In the genomic region with DNA sequence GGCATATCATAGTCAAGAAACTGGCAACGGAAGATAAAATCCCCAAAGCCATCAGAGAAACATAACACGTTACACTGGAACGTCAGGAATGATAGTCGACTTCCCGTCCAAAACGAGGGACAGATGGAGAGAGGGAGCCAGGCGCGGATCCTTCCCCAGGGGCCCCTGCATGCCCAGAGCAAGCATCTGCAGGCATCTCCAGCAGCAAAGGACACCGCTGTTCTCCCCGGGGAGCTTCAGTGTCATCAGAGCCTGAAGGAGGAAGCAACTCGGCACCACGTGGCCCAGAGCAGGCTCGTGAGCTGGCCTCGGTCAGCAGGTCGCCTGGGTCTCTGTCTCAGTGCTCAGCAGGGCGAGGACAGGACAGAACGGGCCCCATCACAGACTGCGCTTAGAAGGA, we compare ENCODE assay signal across 11 cellular contexts. TPM values are rescaled to one million over a fixed set of nuclear protein-coding genes. Genes with fewer than 3 reads are reported as not detected.
DNase-seq lines count a peak whose midpoint lies in the region; ATAC-seq and TF ChIP-seq lines count a peak whose summit lies in the region.
"Had no signal": no experiment of that assay in that cellular context is flagged by ENCODE, and none has a peak within 500 bp of the region (broad histone marks: within the 10 kb centered on the region; RNA-seq: fewer than 3 reads in every experiment).

No MANE protein-coding gene starts in this region.

- in situ Hi-C loops in gastrocnemius medialis (cut with MboI; ENCODE audit: low sequenced_read_pairs in 4 of 4): no loop called here

- H3K27me3 ChIP-seq in BE2C: no peaks in the 10 kb centered on the region
- no peaks in the 10 kb centered on the region for H3K27me3 ChIP-seq in adipocyte (replicated peaks; ENCODE audit: control insufficient read depth, insufficient read depth, low read length)
- H3K27me3 ChIP-seq in right atrium auricular region: no peaks in the 10 kb centered on the region
- H3K27me3 ChIP-seq in gastrocnemius medialis: no peaks in the 10 kb centered on the region
- H3K27me3 ChIP-seq in Peyer's patch: no peaks in the 10 kb centered on the region

- ATAC-seq in gastrocnemius medialis (peak; percentile 73 to 75), GM19452 (IDR thresholded peaks at IDR 0.05; ENCODE audit: unreplicated experiment) (no peak), HG03139 (IDR thresholded peaks at IDR 0.05; ENCODE audit: unreplicated experiment) (no peak)
- ATAC-seq: GM23338 had no signal

- H3K9me3 ChIP-seq in BE2C: peaks cover 3% of the 10 kb centered on the region; the same call in 1 of the 2 replicates
- peaks cover 6% of the 10 kb centered on the region for H3K9me3 ChIP-seq in adipocyte (ENCODE audit: control insufficient read depth, low read length)
- no peaks in the 10 kb centered on the region for H3K9me3 ChIP-seq in right atrium auricular region
- no peaks in the 10 kb centered on the region for H3K9me3 ChIP-seq in gastrocnemius medialis
- H3K9me3 ChIP-seq in Peyer's patch: no peaks in the 10 kb centered on the region

- peak overlapping the region; percentile 76 for H3K9ac ChIP-seq in adipocyte (ENCODE audit: low read length)

- intact Hi-C loops in gastrocnemius medialis (cut with DNase I; ENCODE audit: low total_unique reads): no loop called here

- H3K4me1 ChIP-seq in BE2C (peaks cover 15% of the 10 kb centered on the region), adipocyte (ENCODE audit: control insufficient read depth, insufficient read depth, low read length) (peaks cover 16% of the 10 kb centered on the region), right atrium auricular region (peaks cover 0 to 15% of the 10 kb centered on the region in 2 donors), gastrocnemius medialis (peaks cover 17 to 18% of the 10 kb centered on the region in 2 donors), Peyer's patch (no peaks in the 10 kb centered on the region)

- TF ChIP-seq CTCF in BE2C (IDR thresholded peaks at IDR 0.05; ENCODE audit: low read depth, low read length): no peak
- no peak for TF ChIP-seq CTCF in right atrium auricular region (IDR thresholded peaks at IDR 0.05)
- TF ChIP-seq CTCF in gastrocnemius medialis (IDR thresholded peaks at IDR 0.05 in 4 of 5, conservative IDR thresholded peaks at IDR 0.05 in 1 of 5): no peak
- no peak for TF ChIP-seq CTCF in Peyer's patch (IDR thresholded peaks at IDR 0.05)

- no peak for TF ChIP-seq POLR2A in gastrocnemius medialis (IDR thresholded peaks at IDR 0.05)
- no peak for TF ChIP-seq POLR2A in Peyer's patch (IDR thresholded peaks at IDR 0.05)

- no peak overlapping the region for H3K4me3 ChIP-seq in BE2C (ENCODE audit: low read depth, low read length)
- H3K4me3 ChIP-seq in adipocyte (ENCODE audit: low read length): no peak overlapping the region
- H3K4me3 ChIP-seq in right atrium auricular region: no peak overlapping the region
- H3K4me3 ChIP-seq in gastrocnemius medialis: no peak overlapping the region
- H3K4me3 ChIP-seq in Peyer's patch: no peak overlapping the region
- H3K4me3 ChIP-seq: GM23338 had no signal

- H3K36me3 ChIP-seq in BE2C: no peaks in the 10 kb centered on the region
- peaks cover 12% of the 10 kb centered on the region for H3K36me3 ChIP-seq in adipocyte (ENCODE audit: control insufficient read depth, insufficient read depth, low read length, severe bottlenecking)
- H3K36me3 ChIP-seq in right atrium auricular region: no peaks in the 10 kb centered on the region
- H3K36me3 ChIP-seq in gastrocnemius medialis: no peaks in the 10 kb centered on the region
- peaks cover 0 to 6% (median 0%) of the 10 kb centered on the region in 3 donors for H3K36me3 ChIP-seq in Peyer's patch

- DNase-seq in BE2C: peak; percentile 86
- DNase-seq in adipocyte (ENCODE audit: low read depth): peak; percentile 63
- peak; percentile 63 for DNase-seq in right atrium auricular region (ENCODE audit: low spot score)
- peak; percentile 38 to 71 for DNase-seq in gastrocnemius medialis
- no peak for DNase-seq in Peyer's patch
- DNase-seq in germinal center (ENCODE audit: low spot score): no peak
- DNase-seq: activated CD4-positive, alpha-beta T cell treated with anti-CD3 and anti-CD28 coated beads, Interleukin-2, amount 10 ng/mL, durations not matched to agents 24 days and 14 days; activated naive CD8-positive, alpha-beta T cell treated with anti-CD3 and anti-CD28 coated beads for 36 hours had no signal

- peak overlapping the region in 1 of 2 donors; percentile 71 for H3K27ac ChIP-seq in right atrium auricular region
- peak overlapping the region in 3 of 4 donors; percentile 27 to 59 (median 53) for H3K27ac ChIP-seq in gastrocnemius medialis
- peak overlapping the region in 2 of 4 donors; percentile 13 to 57 for H3K27ac ChIP-seq in Peyer's patch

RNA-seq across cellular contexts. Expression of gene LMF1, which starts 50.1 kb away (rescaled TPM):
- 4.3 TPM for polyA plus RNA-seq in BE2C (2012; ENCODE audit: insufficient read depth, insufficient read length, low read depth)
- total RNA-seq in right atrium auricular region: 10 to 100 TPM; 11.9 to 14.1 TPM
- 10 to 100 TPM in 2 of 4 donors, 1 to 10 TPM in 2; 7.7 to 15.8 (median 10.2) TPM for total RNA-seq in gastrocnemius medialis
- total RNA-seq in Peyer's patch: 10 to 100 TPM; 16.3 to 85.4 (median 54.6) TPM

Comparison
In these comparisons a context has a peak if more than half of its experiments do, and no peak if none do; other contexts are left out.
1. DNase-seq: peak in BE2C (single experiment), adipocyte (single experiment), right atrium auricular region (single experiment) and gastrocnemius medialis (2 of 2); none in Peyer's patch (0 of 3) and germinal center (single experiment).
2. ATAC-seq: peak in gastrocnemius medialis (2 of 2); none in GM19452 (single experiment) and HG03139 (single experiment).